19 cellular contexts compared by ENCODE assay signal in the genomic region with DNA sequence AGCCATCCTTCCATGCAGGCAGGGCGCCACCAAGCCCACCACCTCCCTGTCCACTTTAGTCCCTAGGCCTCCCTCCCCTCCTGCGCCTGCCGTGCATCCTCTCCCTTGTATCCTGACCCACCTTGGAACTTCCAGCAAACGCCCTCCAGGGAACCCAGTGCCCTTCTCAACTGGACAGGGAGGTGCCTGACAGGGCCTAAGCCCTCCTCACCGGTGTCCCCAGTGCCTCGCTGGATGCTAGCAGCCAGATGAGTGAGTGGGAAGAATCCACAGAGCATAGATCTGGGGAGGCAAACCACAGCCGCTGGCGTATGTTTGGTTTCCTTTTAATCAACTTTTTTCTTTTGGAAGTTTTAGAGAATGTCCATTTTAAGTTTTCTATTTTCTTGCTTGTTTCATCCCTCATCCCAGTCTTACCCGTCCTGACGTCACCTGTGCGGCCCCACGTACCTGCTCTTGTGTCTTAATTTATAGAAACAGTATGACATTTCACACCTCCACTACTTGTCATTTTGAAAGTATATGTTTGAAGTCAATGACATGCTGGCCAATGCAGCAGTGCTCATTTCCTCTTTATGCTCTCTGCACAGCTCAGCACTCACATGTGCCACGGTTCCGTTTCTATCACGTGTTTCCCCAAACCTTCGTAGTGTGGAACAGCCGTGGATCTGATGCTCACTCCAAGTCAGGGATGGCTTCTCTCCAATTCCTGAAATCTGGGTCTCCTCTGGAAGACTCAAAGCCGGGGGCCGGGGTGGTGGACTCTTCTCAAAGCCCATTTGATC. TPM values are rescaled to one million over a fixed set of nuclear protein-coding genes. Genes with fewer than 3 reads are reported as not detected.
"Had no signal": no experiment of that assay in that cellular context is flagged by ENCODE, and none has a peak within 500 bp of the region (broad histone marks: within the 10 kb centered on the region; RNA-seq: fewer than 3 reads in every experiment).

No MANE protein-coding gene starts in this region.

- H3K9me3 Mint-ChIP-seq: activated CD4-positive, alpha-beta memory T cell treated with anti-CD3 and anti-CD28 coated beads for 36 hours; activated T-helper 17 cell treated with anti-CD3 and anti-CD28 coated beads, Interleukin-2, amount 50 U/mL, for 72 hours; stimulated activated effector memory CD8-positive, alpha-beta T cell treated with anti-CD3 and anti-CD28 coated beads, Interleukin-12 subunit alpha, Interleukin-12 subunit beta, amount 100 ng/mL, for 72 hours had no signal

- H3K27ac Mint-ChIP-seq: activated CD4-positive, alpha-beta memory T cell treated with anti-CD3 and anti-CD28 coated beads for 36 hours; activated naive CD4-positive, alpha-beta T cell treated with anti-CD3 and anti-CD28 coated beads, Interleukin-2, amount 50 U/mL, for 72 hours; activated T-helper 17 cell treated with anti-CD3 and anti-CD28 coated beads, Interleukin-2, amount 50 U/mL, for 72 hours; naive thymus-derived CD8-positive, alpha-beta T cell; progenitor cell of endocrine pancreas; stimulated activated effector memory CD8-positive, alpha-beta T cell treated with anti-CD3 and anti-CD28 coated beads, Interleukin-12 subunit alpha, Interleukin-12 subunit beta, amount 100 ng/mL, for 72 hours; T-helper 17 cell had no signal

- H3K4me3 Mint-ChIP-seq: activated CD4-positive, alpha-beta memory T cell treated with anti-CD3 and anti-CD28 coated beads for 36 hours; activated T-helper 17 cell treated with anti-CD3 and anti-CD28 coated beads, Interleukin-2, amount 50 U/mL, for 72 hours; naive thymus-derived CD8-positive, alpha-beta T cell; stimulated activated effector memory CD8-positive, alpha-beta T cell treated with anti-CD3 and anti-CD28 coated beads, Interleukin-12 subunit alpha, Interleukin-12 subunit beta, amount 100 ng/mL, for 72 hours; T-helper 17 cell had no signal

- H3K36me3 ChIP-seq: tibial artery, vagina had no signal

- H3K9me3 ChIP-seq: tibial artery, vagina had no signal

- H3K27me3 ChIP-seq: vagina had no signal

- H3K4me2 ChIP-seq: smooth muscle cell had no signal

- DNase-seq: activated CD4-positive, alpha-beta memory T cell treated with anti-CD3 and anti-CD28 coated beads for 36 hours; activated CD8-positive, alpha-beta memory T cell treated with anti-CD3 and anti-CD28 coated beads, Interleukin-2, amount 50 U/mL, for 48 hours; cerebellar nuclear complex; dermis blood vessel endothelial cell; erythroblast; left cardiac atrium; naive thymus-derived CD8-positive, alpha-beta T cell; nucleus accumbens; T-helper 17 cell; tibial artery had no signal

- H3K4me1 Mint-ChIP-seq: activated T-helper 17 cell treated with anti-CD3 and anti-CD28 coated beads, Interleukin-2, amount 50 U/mL, for 72 hours had no signal

- H3K4me3 ChIP-seq: lung, smooth muscle cell, tibial artery, vagina had no signal

- H3K27ac ChIP-seq: tibial artery, vagina had no signal

- H3K36me3 Mint-ChIP-seq: activated CD4-positive, alpha-beta memory T cell treated with anti-CD3 and anti-CD28 coated beads for 36 hours; stimulated activated effector memory CD8-positive, alpha-beta T cell treated with anti-CD3 and anti-CD28 coated beads, Interleukin-12 subunit alpha, Interleukin-12 subunit beta, amount 100 ng/mL, for 72 hours had no signal

RNA-seq across cellular contexts. Expression of a gene that starts 3.4 kb away (rescaled TPM):
- total RNA-seq: activated CD4-positive, alpha-beta memory T cell treated with anti-CD3 and anti-CD28 coated beads for 36 hours; activated naive CD4-positive, alpha-beta T cell treated with anti-CD3 and anti-CD28 coated beads, Interleukin-2, amount 50 U/mL, for 72 hours; activated T-helper 17 cell treated with anti-CD3 and anti-CD28 coated beads, Interleukin-2, amount 50 U/mL, for 72 hours; dermis blood vessel endothelial cell; left cardiac atrium; lung; mononuclear cell; naive thymus-derived CD8-positive, alpha-beta T cell; right cardiac atrium; smooth muscle cell; T-helper 17 cell; vagina had no signal
